8 cellular contexts compared by ENCODE assay signal in genomic region chr7:134514663-134515062, GRCh38. TPM values are rescaled to one million over a fixed set of nuclear protein-coding genes. Genes with fewer than 3 reads are reported as not detected.
DNase-seq lines count a peak whose midpoint lies in the region; TF ChIP-seq lines count a peak whose summit lies in the region.

No MANE protein-coding gene starts in this region.

- DNase-seq in activated CD4-positive, alpha-beta T cell treated with anti-CD3 and anti-CD28 coated beads for 4 hours, result peak; percentile 7 to 41
- no peak for DNase-seq in activated CD4-positive, alpha-beta T cell treated with anti-CD3 and anti-CD28 coated beads for 48 hours
- DNase-seq in HCEC 1CT (peak; percentile 81), NCI-H1930 (lab: John Stamatoyannopoulos, UW) (peak; percentile 50 to 67), T follicular helper cell (ENCODE audit: low read depth) (peak; percentile 2), fibroblast of lung (ENCODE audit: low read depth in 2 of 2) (peak; percentile 65 to 85)
- no peak for DNase-seq in stimulated activated naive CD4-positive, alpha-beta T cell treated with Interleukin-2 at 50 U/mL for 16 hours (lab: John Stamatoyannopoulos, UW)

- peaks cover 11% of the 10 kb centered on the region for H3K4me1 Mint-ChIP-seq in nephron

- no peaks in the 10 kb centered on the region for H3K79me2 ChIP-seq in fibroblast of lung (ENCODE audit: control insufficient read depth, insufficient read depth, low read length)

- no peak overlapping the region for H3K4me3 ChIP-seq in fibroblast of lung (replicated peaks in 1 of 4; ENCODE audit: control extremely low read depth in 1 of 4, insufficient read depth in 1 of 4, low read depth in 3 of 4, low read length in 4 of 4)

- H3K9me3 Mint-ChIP-seq in nephron, result no peaks in the 10 kb centered on the region

- no peak overlapping the region for H3K9ac ChIP-seq in fibroblast of lung (ENCODE audit: insufficient read depth, low read length)

- H3K27me3 ChIP-seq in fibroblast of lung (ENCODE audit: control insufficient read depth, insufficient read depth, low read length), result no peaks in the 10 kb centered on the region

- H3K9me3 ChIP-seq in fibroblast of lung (ENCODE audit: control insufficient read depth, insufficient read depth, low read depth, low read length), result no peaks in the 10 kb centered on the region

- no peaks in the 10 kb centered on the region for H3K36me3 Mint-ChIP-seq in nephron (ENCODE audit: low read depth)

- no peak overlapping the region for H3K4me3 Mint-ChIP-seq in nephron

- no peaks in the 10 kb centered on the region for H3K36me3 ChIP-seq in fibroblast of lung (ENCODE audit: control insufficient read depth, insufficient read depth, low read length)

- H4K20me1 ChIP-seq in fibroblast of lung (ENCODE audit: control insufficient read depth, extremely low read depth, insufficient read depth, low read length), result no peaks in the 10 kb centered on the region

- TF ChIP-seq CTCF in fibroblast of lung (conservative IDR thresholded peaks at IDR 0.05 in 1 of 2, IDR thresholded peaks at IDR 0.05 in 1 of 2; ENCODE audit: low read depth in 1 of 2, low read length in 2 of 2) (peak; percentile 70 to 77), nephron (IDR thresholded peaks at IDR 0.05; ENCODE audit: unreplicated experiment in 3 of 3) (peak; percentile 81)

- no peak overlapping the region for H2AFZ ChIP-seq in fibroblast of lung (ENCODE audit: low read length)

- H3K4me2 ChIP-seq in fibroblast of lung (ENCODE audit: extremely low read depth, insufficient read depth, low read length), result no peak overlapping the region

- H3K27ac Mint-ChIP-seq in nephron, result no peak overlapping the region

- H3K27me3 Mint-ChIP-seq in nephron (ENCODE audit: low read depth), result peaks cover 17% of the 10 kb centered on the region

- H3K27ac ChIP-seq in fibroblast of lung (ENCODE audit: insufficient read depth, low read length), result no peak overlapping the region

- H3K4me1 ChIP-seq in fibroblast of lung (ENCODE audit: control insufficient read depth, extremely low read depth, insufficient read depth, low read length), result peaks cover 11% of the 10 kb centered on the region

RNA-seq across cellular contexts. Expression of gene AKR1B10, which starts 12.7 kb away (rescaled TPM):
- total RNA-seq in fibroblast of lung, result 0.51 and 0.83 TPM in 2 replicates
- 0.87 TPM in 2 replicates for polyA plus RNA-seq in fibroblast of lung
- 0.50 and 0.59 TPM in 2 replicates for polyA plus RNA-seq in fibroblast of lung (2012)
- 1.9 TPM in 1 of 2 replicates, not detected in the other for polyA minus RNA-seq in fibroblast of lung (ENCODE audit: low replicate concordance)

RNA-seq across cellular contexts. Expression of gene AKR1B15, which starts 34.2 kb away (rescaled TPM):
- total RNA-seq in fibroblast of lung, result not detected in 2 replicates
- not detected in 2 replicates for polyA plus RNA-seq in fibroblast of lung
- polyA plus RNA-seq in fibroblast of lung (2012), result not detected in 2 replicates
- not detected in 2 replicates for polyA minus RNA-seq in fibroblast of lung (ENCODE audit: low replicate concordance)

RNA-seq across cellular contexts. Expression of gene AKR1B1, which starts 55.8 kb away (rescaled TPM):
- 89.6 and 213 TPM in 2 replicates for total RNA-seq in fibroblast of lung
- polyA plus RNA-seq in fibroblast of lung, result 170 and 238 TPM in 2 replicates
- polyA plus RNA-seq in fibroblast of lung (2012), result 142 and 209 TPM in 2 replicates
- 87.7 and 121 TPM in 2 replicates for polyA minus RNA-seq in fibroblast of lung (ENCODE audit: low replicate concordance)

Comparison
In these comparisons a context has a peak if more than half of its experiments do, and no peak if none do; other contexts are left out.
1. DNase-seq: peak in activated CD4-positive, alpha-beta T cell treated with anti-CD3 and anti-CD28 coated beads for 4 hours (2 of 2), HCEC 1CT (single experiment), NCI-H1930 (2 of 2), T follicular helper cell (single experiment) and fibroblast of lung (2 of 2); none in activated CD4-positive, alpha-beta T cell treated with anti-CD3 and anti-CD28 coated beads for 48 hours (single experiment) and stimulated activated naive CD4-positive, alpha-beta T cell treated with Interleukin-2 at 50 U/mL for 16 hours (single experiment).